ENCODE assay signal across 35 cellular contexts in the genomic region with DNA sequence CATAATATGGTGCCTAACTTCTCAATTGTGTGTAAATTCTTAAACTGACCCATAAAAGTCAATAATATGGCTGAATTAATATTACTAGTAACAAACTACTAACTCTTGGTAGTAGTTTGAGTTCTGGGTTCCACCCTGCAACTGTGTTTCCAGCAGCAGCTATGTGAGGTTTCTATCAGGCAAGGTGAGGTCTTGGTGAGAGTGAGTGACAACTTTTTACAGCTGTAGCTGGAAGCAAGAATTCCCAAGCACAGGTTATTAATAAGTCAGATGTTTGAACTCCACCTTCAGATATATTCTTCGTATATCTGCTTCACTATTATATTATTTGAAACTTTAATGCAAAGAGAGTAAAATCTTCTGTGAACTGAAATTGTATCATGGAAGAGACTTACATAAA. TPM values are rescaled to one million over a fixed set of nuclear protein-coding genes. Genes with fewer than 3 reads are reported as not detected.
A peak's percentile ranks its signal among the peaks of the same experiment; 100 is the strongest.
DNase-seq lines count a peak whose midpoint lies in the region; ATAC-seq, FAIRE-seq and TF ChIP-seq lines count a peak whose summit lies in the region.
"Had no signal": no experiment of that assay in that cellular context is flagged by ENCODE, and none has a peak within 500 bp of the region (broad histone marks: within the 10 kb centered on the region; RNA-seq: fewer than 3 reads in every experiment).

No MANE protein-coding gene starts in this region.

- DNase-seq in natural killer cell, result no peak
- no peak for DNase-seq in natural killer cell treated with Interleukin-12 subunit alpha and Interleukin-12 subunit beta and Interleukin-15 and Interleukin-18, amount 100 ng/mL, for 72 hours (ENCODE audit: low spot score)
- DNase-seq in body of pancreas, result peak in 3 of 4 donors; percentile 14 to 18 (median 17)
- DNase-seq in pancreas, result no peak
- DNase-seq in H7, result no peak
- DNase-seq: 8988T; ACHN; AML-193; BE2C; C1 segment of cervical spinal cord; Caco-2; Calu3; CD4-positive, alpha-beta memory T cell; CD4-positive, alpha-beta T cell; CD4-positive, CD25-positive, alpha-beta regulatory T cell; CD8-positive, alpha-beta memory T cell; CD8-positive, alpha-beta T cell; COR-L47; DMS 273 treated with DMSO at 0.1 percent for 48 hours; DMS153; DMS53; DMS79; DMS79 treated with DMSO at 0.1 percent for 48 hours; DND-41; EL had no signal

- no peak for TF ChIP-seq POLR2A in body of pancreas (IDR thresholded peaks at IDR 0.05)

- peaks cover 25 to 28% of the 10 kb centered on the region in 2 donors for H3K4me1 Mint-ChIP-seq in natural killer cell
- peaks cover 15 to 16% of the 10 kb centered on the region in 2 donors for H3K4me1 Mint-ChIP-seq in natural killer cell treated with Interleukin-12 subunit alpha and Interleukin-12 subunit beta and Interleukin-15 and Interleukin-18, amount 100 ng/mL, for 72 hours (ENCODE audit: low read depth in 2 of 2)
- H3K4me1 Mint-ChIP-seq: CD14-positive monocyte had no signal

- intact Hi-C loops in natural killer cell (cut with micrococcal nuclease) (no loop called here), body of pancreas (cut with DNase I) (no loop called here), pancreas (cut with DNase I) (no loop called here)

- peak overlapping the region; percentile 21 to 51 for H3K27ac Mint-ChIP-seq in natural killer cell
- no peak overlapping the region for H3K27ac Mint-ChIP-seq in natural killer cell treated with Interleukin-12 subunit alpha and Interleukin-12 subunit beta and Interleukin-15 and Interleukin-18, amount 100 ng/mL, for 72 hours
- H3K27ac Mint-ChIP-seq: B cell; CD4-positive, alpha-beta T cell; CD4-positive, CD25-positive, alpha-beta regulatory T cell; CD8-positive, alpha-beta T cell had no signal

- no peak for FAIRE-seq in pancreas (lab: Jason Lieb, UNC)
- FAIRE-seq: A204.1, A549, D721Med had no signal

- H3K27ac ChIP-seq in body of pancreas (peak overlapping the region; percentile 37 to 47 (median 39)), pancreas (peak overlapping the region in 1 of 4 donors; percentile 30)
- H3K27ac ChIP-seq: 22Rv1; A549; BLaER1; BLaER1 treated with 17β-estradiol and CSF1 and Interleukin-3, amounts not matched to agents 10 nM and 100 nM; C4-2B had no signal

- TF ChIP-seq CTCF in natural killer cell (IDR thresholded peaks at IDR 0.05), result no peak
- no peak for TF ChIP-seq CTCF in body of pancreas (IDR thresholded peaks at IDR 0.05)
- TF ChIP-seq CTCF in pancreas (IDR thresholded peaks at IDR 0.05), result no peak

- H3K4me1 ChIP-seq in body of pancreas, result peaks cover 19% of the 10 kb centered on the region
- peaks cover 0 to 13% (median 0%) of the 10 kb centered on the region in 3 donors for H3K4me1 ChIP-seq in pancreas
- H3K4me1 ChIP-seq: A549; BE2C; BLaER1; BLaER1 treated with 17β-estradiol and CSF1 and Interleukin-3, amounts not matched to agents 10 nM and 100 nM; Caco-2 had no signal

- H3K9me3 Mint-ChIP-seq in natural killer cell, result no peaks in the 10 kb centered on the region
- H3K9me3 Mint-ChIP-seq in natural killer cell treated with Interleukin-12 subunit alpha and Interleukin-12 subunit beta and Interleukin-15 and Interleukin-18, amount 100 ng/mL, for 72 hours, result no peaks in the 10 kb centered on the region
- H3K9me3 Mint-ChIP-seq: CD4-positive, alpha-beta T cell; CD4-positive, CD25-positive, alpha-beta regulatory T cell; CD8-positive, alpha-beta memory T cell; CD8-positive, alpha-beta T cell had no signal

- H3K27me3 ChIP-seq in body of pancreas (no peaks in the 10 kb centered on the region), pancreas (no peaks in the 10 kb centered on the region), H7 (ENCODE audit: control insufficient read depth, insufficient read depth, low read length) (no peaks in the 10 kb centered on the region)
- H3K27me3 ChIP-seq: BE2C; BLaER1; BLaER1 treated with 17β-estradiol and CSF1 and Interleukin-3, amounts not matched to agents 10 nM and 100 nM had no signal

- H3K4me3 Mint-ChIP-seq in natural killer cell, result no peak overlapping the region
- no peak overlapping the region for H3K4me3 Mint-ChIP-seq in natural killer cell treated with Interleukin-12 subunit alpha and Interleukin-12 subunit beta and Interleukin-15 and Interleukin-18, amount 100 ng/mL, for 72 hours
- H3K4me3 Mint-ChIP-seq: B cell; CD14-positive monocyte; CD4-positive, alpha-beta memory T cell; CD4-positive, alpha-beta T cell; CD4-positive, CD25-positive, alpha-beta regulatory T cell; CD8-positive, alpha-beta memory T cell; CD8-positive, alpha-beta T cell had no signal

- 53 to 64% methylated on average over 1 of the region's 1 CpG for WGBS in body of pancreas, 2 donors
- 39 to 50% methylated on average over 1 of the region's 1 CpG for WGBS in pancreas, 2 donors

- no peaks in the 10 kb centered on the region for H3K27me3 Mint-ChIP-seq in natural killer cell (ENCODE audit: low read depth in 2 of 2)
- H3K27me3 Mint-ChIP-seq in natural killer cell treated with Interleukin-12 subunit alpha and Interleukin-12 subunit beta and Interleukin-15 and Interleukin-18, amount 100 ng/mL, for 72 hours, result no peaks in the 10 kb centered on the region
- H3K27me3 Mint-ChIP-seq: B cell; CD4-positive, alpha-beta memory T cell; CD4-positive, alpha-beta T cell; CD4-positive, CD25-positive, alpha-beta regulatory T cell; CD8-positive, alpha-beta memory T cell had no signal

- H3K36me3 ChIP-seq in body of pancreas (replicated peaks in 1 of 2; ENCODE audit: insufficient read depth in 1 of 2, low read depth in 2 of 2) (no peaks in the 10 kb centered on the region), pancreas (no peaks in the 10 kb centered on the region), H7 (replicated peaks; ENCODE audit: control insufficient read depth, insufficient read depth, low read length) (no peaks in the 10 kb centered on the region; the same call in 1 of the 2 replicates)

- no peaks in the 10 kb centered on the region for H3K36me3 Mint-ChIP-seq in natural killer cell
- no peaks in the 10 kb centered on the region for H3K36me3 Mint-ChIP-seq in natural killer cell treated with Interleukin-12 subunit alpha and Interleukin-12 subunit beta and Interleukin-15 and Interleukin-18, amount 100 ng/mL, for 72 hours

- H3K4me3 ChIP-seq in body of pancreas (no peak overlapping the region), pancreas (no peak overlapping the region), H7 (ENCODE audit: insufficient read depth, low read depth, low read length) (no peak overlapping the region)
- H3K4me3 ChIP-seq: A549; BLaER1; BLaER1 treated with 17β-estradiol and CSF1 and Interleukin-3, amounts not matched to agents 10 nM and 100 nM had no signal

- H3K9me3 ChIP-seq in body of pancreas, result no peaks in the 10 kb centered on the region
- H3K9me3 ChIP-seq in pancreas, result no peaks in the 10 kb centered on the region
- H3K9me3 ChIP-seq: BE2C; BLaER1; BLaER1 treated with 17β-estradiol and CSF1 and Interleukin-3, amounts not matched to agents 10 nM and 100 nM; Caco-2 had no signal

- no peak for ATAC-seq in natural killer cell
- no peak for ATAC-seq in natural killer cell treated with Interleukin-12 subunit alpha and Interleukin-12 subunit beta and Interleukin-15 and Interleukin-18, amount 100 ng/mL, for 72 hours
- ATAC-seq in body of pancreas, result peak; percentile 65
- ATAC-seq in pancreas, result peak; percentile 76 to 93 (median 88)
- ATAC-seq in GM21786 (IDR thresholded peaks at IDR 0.05; ENCODE audit: unreplicated experiment), result no peak
- ATAC-seq: A549; CD8-positive, alpha-beta T cell had no signal

RNA-seq across cellular contexts. Expression of a gene that starts 43.8 kb away (rescaled TPM):
- total RNA-seq in natural killer cell (10 to 100 TPM; 63.3 to 74.6 (median 65.9) TPM), body of pancreas (100 to 1,000 TPM; 111 to 159 TPM), pancreas (10 to 100 TPM; 19.0 to 28.6 (median 23.5) TPM)
- 10 to 100 TPM; 48.7 to 59.3 TPM for total RNA-seq in natural killer cell treated with Interleukin-12 subunit alpha and Interleukin-12 subunit beta and Interleukin-15 and Interleukin-18, amount 100 ng/mL, for 72 hours
- 10 to 100 TPM; 12.6 to 15.5 TPM for polyA plus RNA-seq in pancreas
- total RNA-seq in H7 (2014; rRNA removed; shearing (Covaris generic)), result 17.2 and 27.4 TPM in 2 replicates

Comparison
In these comparisons a context has a peak if more than half of its experiments do, and no peak if none do; other contexts are left out.
1. H3K27ac Mint-ChIP-seq: peak in natural killer cell (2 of 2); none in natural killer cell treated with Interleukin-12 subunit alpha and Interleukin-12 subunit beta and Interleukin-15 and Interleukin-18, amount 100 ng/mL, for 72 hours (0 of 2).
2. ATAC-seq: peak in body of pancreas (single experiment) and pancreas (4 of 4); none in natural killer cell (0 of 3), natural killer cell treated with Interleukin-12 subunit alpha and Interleukin-12 subunit beta and Interleukin-15 and Interleukin-18, amount 100 ng/mL, for 72 hours (0 of 2) and GM21786 (single experiment).
3. DNase-seq: peak in body of pancreas (3 of 4); none in natural killer cell (single experiment), natural killer cell treated with Interleukin-12 subunit alpha and Interleukin-12 subunit beta and Interleukin-15 and Interleukin-18, amount 100 ng/mL, for 72 hours (single experiment), pancreas (0 of 6) and H7 (single experiment).